ENCODE assay signal across 15 cellular contexts in the genomic region with DNA sequence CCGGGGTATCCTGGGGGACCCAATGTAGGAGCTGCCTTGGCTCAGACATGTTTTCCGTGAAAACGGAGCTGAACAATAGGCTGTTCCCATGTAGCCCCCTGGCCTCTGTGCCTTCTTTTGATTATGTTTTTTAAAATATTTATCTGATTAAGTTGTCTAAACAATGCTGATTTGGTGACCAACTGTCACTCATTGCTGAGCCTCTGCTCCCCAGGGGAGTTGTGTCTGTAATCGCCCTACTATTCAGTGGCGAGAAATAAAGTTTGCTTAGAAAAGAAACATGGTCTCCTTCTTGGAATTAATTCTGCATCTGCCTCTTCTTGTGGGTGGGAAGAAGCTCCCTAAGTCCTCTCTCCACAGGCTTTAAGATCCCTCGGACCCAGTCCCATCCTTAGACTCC. TPM values are rescaled to one million over a fixed set of nuclear protein-coding genes. Genes with fewer than 3 reads are reported as not detected.
A peak's percentile ranks its signal among the peaks of the same experiment; 100 is the strongest.
DNase-seq lines count a peak whose midpoint lies in the region; ATAC-seq and TF ChIP-seq lines count a peak whose summit lies in the region.
"Had no signal": no experiment of that assay in that cellular context is flagged by ENCODE, and none has a peak within 500 bp of the region (broad histone marks: within the 10 kb centered on the region; RNA-seq: fewer than 3 reads in every experiment).

No MANE protein-coding gene starts in this region.

- POLR2A ChIA-PET in CD4-positive, alpha-beta T cell (lab: Charles Lee), result interaction anchor here (0.9 to 34.9 kb wide), 6 partner anchors 7 to 74 kb away, joined by 3 to 1160 read pairs (median 116); a partner anchor contains a TSS
- POLR2A ChIA-PET in activated CD8-positive, alpha-beta T cell treated with anti-CD3 and anti-CD28 coated beads for 36 hours (lab: Charles Lee), result interaction anchor here (0.9 to 35.7 kb wide), 10 partner anchors 6 to 86 kb away, joined by 3 to 1181 read pairs (median 24); a partner anchor contains a TSS

- peak overlapping the region; percentile 84 for H3K27ac ChIP-seq in CD4-positive, alpha-beta T cell (ENCODE audit: low read depth, low read length)
- H3K27ac ChIP-seq: C4-2B, right atrium auricular region, upper lobe of right lung had no signal

- H3K27me3 Mint-ChIP-seq in CD4-positive, alpha-beta T cell, result no peaks in the 10 kb centered on the region
- H3K27me3 Mint-ChIP-seq in activated CD8-positive, alpha-beta T cell treated with anti-CD3 and anti-CD28 coated beads for 36 hours, result no peaks in the 10 kb centered on the region
- H3K27me3 Mint-ChIP-seq in memory B cell, result no peaks in the 10 kb centered on the region

- H3K27me3 ChIP-seq in CD4-positive, alpha-beta T cell (ENCODE audit: control insufficient read depth, insufficient read depth, low read length), result no peaks in the 10 kb centered on the region
- H3K27me3 ChIP-seq: right atrium auricular region, upper lobe of right lung had no signal

- H3K36me3 Mint-ChIP-seq in CD4-positive, alpha-beta T cell (ENCODE audit: low read depth), result peaks cover 71% of the 10 kb centered on the region
- H3K36me3 Mint-ChIP-seq in activated CD8-positive, alpha-beta T cell treated with anti-CD3 and anti-CD28 coated beads for 36 hours (ENCODE audit: low read depth), result peaks cover 83% of the 10 kb centered on the region
- H3K36me3 Mint-ChIP-seq in memory B cell, result peaks cover 23% of the 10 kb centered on the region

- no peak for TF ChIP-seq CTCF in CD4-positive, alpha-beta T cell (IDR thresholded peaks at IDR 0.05)
- no peak for TF ChIP-seq CTCF in GM12865 (IDR thresholded peaks at IDR 0.05; ENCODE audit: insufficient read depth, low read depth, low read length, missing control alignments)
- TF ChIP-seq CTCF in activated CD8-positive, alpha-beta T cell treated with anti-CD3 and anti-CD28 coated beads for 36 hours (IDR thresholded peaks at IDR 0.05), result no peak

- H3K9me3 ChIP-seq in CD4-positive, alpha-beta T cell (ENCODE audit: control insufficient read depth, low read length), result no peaks in the 10 kb centered on the region
- H3K9me3 ChIP-seq: right atrium auricular region, upper lobe of right lung had no signal

- H3K4me1 Mint-ChIP-seq in CD4-positive, alpha-beta T cell (ENCODE audit: low read depth), result peaks cover 87% of the 10 kb centered on the region
- peaks cover 48% of the 10 kb centered on the region for H3K4me1 Mint-ChIP-seq in activated CD8-positive, alpha-beta T cell treated with anti-CD3 and anti-CD28 coated beads for 36 hours (ENCODE audit: low read depth)
- H3K4me1 Mint-ChIP-seq in memory B cell, result peaks cover 55% of the 10 kb centered on the region

- peak overlapping the region; percentile 85 for H3K27ac Mint-ChIP-seq in CD4-positive, alpha-beta T cell
- peak overlapping the region; percentile 93 for H3K27ac Mint-ChIP-seq in activated CD8-positive, alpha-beta T cell treated with anti-CD3 and anti-CD28 coated beads for 36 hours
- H3K27ac Mint-ChIP-seq in memory B cell, result no peak overlapping the region

- intact Hi-C loops in CD4-positive, alpha-beta T cell (cut with DNase I, micrococcal nuclease), result no loop called here
- intact Hi-C loops in activated CD8-positive, alpha-beta T cell treated with anti-CD3 and anti-CD28 coated beads for 36 hours (cut with micrococcal nuclease), result no loop called here

- peak overlapping the region; percentile 73 for H3K4me3 ChIP-seq in GM12865 (ENCODE audit: low read depth, low read length)
- H3K4me3 ChIP-seq: right atrium auricular region, upper lobe of right lung had no signal

- H3K4me3 Mint-ChIP-seq in CD4-positive, alpha-beta T cell, result peak overlapping the region; percentile 88
- peak overlapping the region; percentile 96 for H3K4me3 Mint-ChIP-seq in activated CD8-positive, alpha-beta T cell treated with anti-CD3 and anti-CD28 coated beads for 36 hours
- peak overlapping the region; percentile 97 for H3K4me3 Mint-ChIP-seq in memory B cell

- no peak for ATAC-seq in CD4-positive, alpha-beta T cell (ENCODE audit: poor library complexity)
- no peak for ATAC-seq in activated CD8-positive, alpha-beta T cell treated with anti-CD3 and anti-CD28 coated beads for 36 hours
- ATAC-seq in memory B cell (ENCODE audit: low read depth) (no peak), GM18520 (IDR thresholded peaks at IDR 0.05; ENCODE audit: unreplicated experiment) (no peak), GM19455 (IDR thresholded peaks at IDR 0.05; ENCODE audit: unreplicated experiment) (no peak)
- ATAC-seq: esophagus mucosa, left lobe of liver, upper lobe of right lung had no signal

- CTCF ChIA-PET in CD4-positive, alpha-beta T cell (lab: Charles Lee), result interaction anchor here (1.4 to 16.9 kb wide), 4 partner anchors 8 to 29 kb away, joined by 7 to 353 read pairs (median 104); a partner anchor contains a TSS
- CTCF ChIA-PET in activated CD8-positive, alpha-beta T cell treated with anti-CD3 and anti-CD28 coated beads for 36 hours (lab: Charles Lee), result interaction anchor here (1.0 to 56.2 kb wide), 5 partner anchors 14 to 85 kb away, joined by 3 to 2542 read pairs (median 5); a partner anchor contains a TSS

- H3K9me3 Mint-ChIP-seq in CD4-positive, alpha-beta T cell, result no peaks in the 10 kb centered on the region
- no peaks in the 10 kb centered on the region for H3K9me3 Mint-ChIP-seq in activated CD8-positive, alpha-beta T cell treated with anti-CD3 and anti-CD28 coated beads for 36 hours
- no peaks in the 10 kb centered on the region for H3K9me3 Mint-ChIP-seq in memory B cell

- no peak for DNase-seq in CD4-positive, alpha-beta T cell
- DNase-seq in GM12865 (ENCODE audit: low read depth) (peak; percentile 24), memory B cell (ENCODE audit: low spot score in 2 of 2) (no peak), kidney glomerular epithelial cell (lab: John Stamatoyannopoulos, UW) (no peak), NCI-H82 treated with DMSO at 0.1 percent for 48 hours (lab: John Stamatoyannopoulos, UW; ENCODE audit: unreplicated experiment) (no peak)
- no peak for DNase-seq in activated CD8-positive, alpha-beta T cell treated with anti-CD3 and anti-CD28 coated beads for 36 hours
- DNase-seq: amniotic stem cell, NCI-H2029 treated with DMSO at 0.1 percent for 48 hours, upper lobe of right lung had no signal

RNA-seq across cellular contexts. Expression of a gene that starts 2.7 kb away (rescaled TPM):
- 10 to 100 TPM; 33.1 to 34.2 TPM for total RNA-seq in CD4-positive, alpha-beta T cell
- 10 to 100 TPM; 89.2 to 92.5 TPM for total RNA-seq in activated CD8-positive, alpha-beta T cell treated with anti-CD3 and anti-CD28 coated beads for 36 hours

RNA-seq across cellular contexts. Expression of a gene that starts 4.2 kb away (rescaled TPM):
- 100 to 1,000 TPM; 239 to 244 TPM for total RNA-seq in CD4-positive, alpha-beta T cell
- 100 to 1,000 TPM; 368 to 375 TPM for total RNA-seq in activated CD8-positive, alpha-beta T cell treated with anti-CD3 and anti-CD28 coated beads for 36 hours
- total RNA-seq: right atrium auricular region had no signal

RNA-seq across cellular contexts. Expression of a gene that starts 6.0 kb away (rescaled TPM):
- total RNA-seq in CD4-positive, alpha-beta T cell, result 10 to 100 TPM; 15.4 to 16.7 TPM
- 100 to 1,000 TPM; 713 to 724 TPM for total RNA-seq in activated CD8-positive, alpha-beta T cell treated with anti-CD3 and anti-CD28 coated beads for 36 hours
- total RNA-seq: esophagus mucosa, right atrium auricular region had no signal

RNA-seq across cellular contexts. Expression of a gene that starts 8.0 kb away (rescaled TPM):
- total RNA-seq in CD4-positive, alpha-beta T cell, result 10 to 100 TPM in 1 of 2 experiments, 1 to 10 TPM in 1; 8.9 to 10.3 TPM
- 10 to 100 TPM; 40.4 to 43.6 TPM for total RNA-seq in activated CD8-positive, alpha-beta T cell treated with anti-CD3 and anti-CD28 coated beads for 36 hours

RNA-seq across cellular contexts. Expression of a gene that starts 14.7 kb away (rescaled TPM):
- total RNA-seq in CD4-positive, alpha-beta T cell, result 1 to 10 TPM; 2.3 to 2.6 TPM
- total RNA-seq in activated CD8-positive, alpha-beta T cell treated with anti-CD3 and anti-CD28 coated beads for 36 hours, result 10 to 100 TPM; 60.1 to 60.3 TPM
- total RNA-seq: left lobe of liver, right atrium auricular region had no signal

Comparison
In these comparisons a context has a peak if more than half of its experiments do, and no peak if none do; other contexts are left out.
1. RNA of a gene that starts 6.0 kb away (total RNA-seq): 713 to 724 TPM in activated CD8-positive, alpha-beta T cell treated with anti-CD3 and anti-CD28 coated beads for 36 hours; 15.4 to 16.7 TPM in CD4-positive, alpha-beta T cell; every median in the first group is over 10 times any median in the second.
2. Peak in every context shown above with its lines, with median percentiles within 50 percentile points of each other: H3K4me3 Mint-ChIP-seq.